15 cellular contexts compared by ENCODE assay signal in genomic region chr5:104186100-104186499, GRCh38.
DNase-seq lines count a peak whose midpoint lies in the region; ATAC-seq and TF ChIP-seq lines count a peak whose summit lies in the region.
"Had no signal": no experiment of that assay in that cellular context is flagged by ENCODE, and none has a peak within 500 bp of the region (broad histone marks: within the 10 kb centered on the region; RNA-seq: fewer than 3 reads in every experiment).

No MANE protein-coding gene starts in this region.

- peaks cover 0 to 34% (median 0%) of the 10 kb centered on the region in 11 donors for H3K9me3 ChIP-seq in heart right ventricle
- H3K9me3 ChIP-seq: pancreas had no signal

- ATAC-seq in heart right ventricle, result peak; percentile 28 to 89 (median 62)
- no peak for ATAC-seq in left cardiac atrium
- peak; percentile 76 for ATAC-seq in foreskin keratinocyte
- no peak for ATAC-seq in HG03196 (IDR thresholded peaks at IDR 0.05; ENCODE audit: unreplicated experiment)
- no peak for ATAC-seq in HG03159 (IDR thresholded peaks at IDR 0.05; ENCODE audit: unreplicated experiment)
- ATAC-seq: PC-3 had no signal

- 91 to 93% methylated on average over 7 of the region's 7 CpGs for WGBS in heart right ventricle, 2 donors

- no peak overlapping the region for H3K4me3 ChIP-seq in heart right ventricle
- H3K4me3 ChIP-seq: GM23248, pancreas had no signal

- H3K36me3 ChIP-seq in heart right ventricle, result no peaks in the 10 kb centered on the region
- H3K36me3 ChIP-seq: pancreas had no signal

- intact Hi-C loops in heart right ventricle (cut with DNase I) (no loop called here), left cardiac atrium (cut with DNase I) (no loop called here)

- DNase-seq in heart right ventricle, result peak in 1 of 2 donors; percentile 51
- DNase-seq in left cardiac atrium, result no peak
- DNase-seq in RPMI7951 (ENCODE audit: low read depth), result peak; percentile 89
- peak; percentile 44 to 51 for DNase-seq in foreskin keratinocyte
- no peak for DNase-seq in T-helper 1 cell
- DNase-seq in hippocampal formation (lab: John Stamatoyannopoulos, UW), result no peak
- DNase-seq: activated naive CD4-positive, alpha-beta T cell treated with anti-CD3 and anti-CD28 coated beads for 36 hours; C1 segment of cervical spinal cord; GM23248; NCI-H1694 treated with DMSO at 0.1 percent for 48 hours; PC-3; stimulated activated CD4-positive, alpha-beta T cell treated with anti-CD3 and anti-CD28 coated beads, Interleukin-1b, Interleukin-23, amount 100 ng/mL, for 48 hours had no signal

- H3K27ac ChIP-seq in heart right ventricle (peak overlapping the region in 2 of 10 donors; percentile 43 to 64), foreskin keratinocyte (no peak overlapping the region)
- H3K27ac ChIP-seq: GM23248, pancreas had no signal

- H3K27me3 ChIP-seq in heart right ventricle (no peaks in the 10 kb centered on the region), foreskin keratinocyte (no peaks in the 10 kb centered on the region)
- H3K27me3 ChIP-seq: pancreas had no signal

- H3K4me1 ChIP-seq in heart right ventricle (no peaks in the 10 kb centered on the region), foreskin keratinocyte (no peaks in the 10 kb centered on the region)
- H3K4me1 ChIP-seq: pancreas had no signal

- TF ChIP-seq CTCF in heart right ventricle (IDR thresholded peaks at IDR 0.05) (no peak), foreskin keratinocyte (conservative IDR thresholded peaks at IDR 0.05) (no peak)

Comparison
In these comparisons a context has a peak if more than half of its experiments do, and no peak if none do; other contexts are left out.
1. ATAC-seq: peak in heart right ventricle (8 of 8) and foreskin keratinocyte (single experiment); none in left cardiac atrium (0 of 2), HG03196 (single experiment) and HG03159 (single experiment).
2. DNase-seq: peak in RPMI7951 (single experiment) and foreskin keratinocyte (2 of 2); none in left cardiac atrium (single experiment), T-helper 1 cell (0 of 5) and hippocampal formation (0 of 2).